1 cellular context compared by ENCODE assay signal in the genomic region with DNA sequence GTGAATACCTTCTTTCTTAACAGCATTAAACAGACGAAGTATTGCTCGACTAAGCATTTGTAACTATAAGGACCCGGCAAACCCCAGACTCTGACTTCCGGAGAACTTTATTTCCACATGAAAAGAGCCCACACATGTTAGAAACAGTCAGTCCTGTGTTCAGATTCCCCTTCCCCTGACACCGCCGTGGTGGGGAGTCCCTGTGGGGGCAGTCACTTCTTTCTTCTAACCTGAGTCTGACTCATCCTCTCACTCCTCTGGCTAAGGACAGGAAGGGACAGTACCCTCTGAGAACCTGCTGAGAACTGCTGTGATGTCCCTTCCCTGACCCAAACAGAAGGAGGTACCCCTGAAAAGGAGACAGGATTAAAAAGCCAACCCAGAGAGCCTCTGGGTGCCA.
TF ChIP-seq lines count a peak whose summit lies in the region.

No MANE protein-coding gene starts in this region.

TF ChIP-seq in GM23338, 12 proteins besides CTCF, POLR2A, EP300 and RAD21 (continued from another document):
- TF ChIP-seq, protein P1, sequence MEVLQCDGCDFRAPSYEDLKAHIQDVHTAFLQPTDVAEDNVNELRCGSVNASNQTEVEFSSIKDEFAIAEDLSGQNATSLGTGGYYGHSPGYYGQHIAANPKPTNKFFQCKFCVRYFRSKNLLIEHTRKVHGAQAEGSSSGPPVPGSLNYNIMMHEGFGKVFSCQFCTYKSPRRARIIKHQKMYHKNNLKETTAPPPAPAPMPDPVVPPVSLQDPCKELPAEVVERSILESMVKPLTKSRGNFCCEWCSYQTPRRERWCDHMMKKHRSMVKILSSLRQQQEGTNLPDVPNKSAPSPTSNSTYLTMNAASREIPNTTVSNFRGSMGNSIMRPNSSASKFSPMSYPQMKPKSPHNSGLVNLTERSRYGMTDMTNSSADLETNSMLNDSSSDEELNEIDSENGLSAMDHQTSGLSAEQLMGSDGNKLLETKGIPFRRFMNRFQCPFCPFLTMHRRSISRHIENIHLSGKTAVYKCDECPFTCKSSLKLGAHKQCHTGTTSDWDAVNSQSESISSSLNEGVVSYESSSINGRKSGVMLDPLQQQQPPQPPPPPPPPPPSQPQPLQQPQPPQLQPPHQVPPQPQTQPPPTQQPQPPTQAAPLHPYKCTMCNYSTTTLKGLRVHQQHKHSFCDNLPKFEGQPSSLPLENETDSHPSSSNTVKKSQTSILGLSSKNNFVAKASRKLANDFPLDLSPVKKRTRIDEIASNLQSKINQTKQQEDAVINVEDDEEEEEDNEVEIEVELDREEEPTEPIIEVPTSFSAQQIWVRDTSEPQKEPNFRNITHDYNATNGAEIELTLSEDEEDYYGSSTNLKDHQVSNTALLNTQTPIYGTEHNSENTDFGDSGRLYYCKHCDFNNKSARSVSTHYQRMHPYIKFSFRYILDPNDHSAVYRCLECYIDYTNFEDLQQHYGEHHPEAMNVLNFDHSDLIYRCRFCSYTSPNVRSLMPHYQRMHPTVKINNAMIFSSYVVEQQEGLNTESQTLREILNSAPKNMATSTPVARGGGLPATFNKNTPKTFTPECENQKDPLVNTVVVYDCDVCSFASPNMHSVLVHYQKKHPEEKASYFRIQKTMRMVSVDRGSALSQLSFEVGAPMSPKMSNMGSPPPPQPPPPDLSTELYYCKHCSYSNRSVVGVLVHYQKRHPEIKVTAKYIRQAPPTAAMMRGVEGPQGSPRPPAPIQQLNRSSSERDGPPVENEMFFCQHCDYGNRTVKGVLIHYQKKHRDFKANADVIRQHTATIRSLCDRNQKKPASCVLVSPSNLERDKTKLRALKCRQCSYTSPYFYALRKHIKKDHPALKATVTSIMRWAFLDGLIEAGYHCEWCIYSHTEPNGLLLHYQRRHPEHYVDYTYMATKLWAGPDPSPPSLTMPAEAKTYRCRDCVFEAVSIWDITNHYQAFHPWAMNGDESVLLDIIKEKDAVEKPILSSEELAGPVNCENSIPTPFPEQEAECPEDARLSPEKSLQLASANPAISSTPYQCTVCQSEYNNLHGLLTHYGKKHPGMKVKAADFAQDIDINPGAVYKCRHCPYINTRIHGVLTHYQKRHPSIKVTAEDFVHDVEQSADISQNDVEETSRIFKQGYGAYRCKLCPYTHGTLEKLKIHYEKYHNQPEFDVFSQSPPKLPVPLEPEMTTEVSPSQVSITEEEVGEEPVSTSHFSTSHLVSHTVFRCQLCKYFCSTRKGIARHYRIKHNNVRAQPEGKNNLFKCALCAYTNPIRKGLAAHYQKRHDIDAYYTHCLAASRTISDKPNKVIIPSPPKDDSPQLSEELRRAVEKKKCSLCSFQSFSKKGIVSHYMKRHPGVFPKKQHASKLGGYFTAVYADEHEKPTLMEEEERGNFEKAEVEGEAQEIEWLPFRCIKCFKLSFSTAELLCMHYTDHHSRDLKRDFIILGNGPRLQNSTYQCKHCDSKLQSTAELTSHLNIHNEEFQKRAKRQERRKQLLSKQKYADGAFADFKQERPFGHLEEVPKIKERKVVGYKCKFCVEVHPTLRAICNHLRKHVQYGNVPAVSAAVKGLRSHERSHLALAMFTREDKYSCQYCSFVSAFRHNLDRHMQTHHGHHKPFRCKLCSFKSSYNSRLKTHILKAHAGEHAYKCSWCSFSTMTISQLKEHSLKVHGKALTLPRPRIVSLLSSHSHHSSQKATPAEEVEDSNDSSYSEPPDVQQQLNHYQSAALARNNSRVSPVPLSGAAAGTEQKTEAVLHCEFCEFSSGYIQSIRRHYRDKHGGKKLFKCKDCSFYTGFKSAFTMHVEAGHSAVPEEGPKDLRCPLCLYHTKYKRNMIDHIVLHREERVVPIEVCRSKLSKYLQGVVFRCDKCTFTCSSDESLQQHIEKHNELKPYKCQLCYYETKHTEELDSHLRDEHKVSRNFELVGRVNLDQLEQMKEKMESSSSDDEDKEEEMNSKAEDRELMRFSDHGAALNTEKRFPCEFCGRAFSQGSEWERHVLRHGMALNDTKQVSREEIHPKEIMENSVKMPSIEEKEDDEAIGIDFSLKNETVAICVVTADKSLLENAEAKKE (CRISPR knock-in tag; IDR thresholded peaks at IDR 0.05) = no peak
- TF ChIP-seq POLR2AphosphoS5 (IDR thresholded peaks at IDR 0.05; ENCODE audit: low read depth) (no peak), CREB1 (CRISPR knock-in tag; IDR thresholded peaks at IDR 0.05; ENCODE audit: low read depth) (no peak), EZH2phosphoT487 (IDR thresholded peaks at IDR 0.05; ENCODE audit: unreplicated experiment) (no peak), JUNB (IDR thresholded peaks at IDR 0.05; ENCODE audit: unreplicated experiment) (no peak), STAT1 (IDR thresholded peaks at IDR 0.05; ENCODE audit: unreplicated experiment) (no peak)
- TF ChIP-seq, protein P2, sequence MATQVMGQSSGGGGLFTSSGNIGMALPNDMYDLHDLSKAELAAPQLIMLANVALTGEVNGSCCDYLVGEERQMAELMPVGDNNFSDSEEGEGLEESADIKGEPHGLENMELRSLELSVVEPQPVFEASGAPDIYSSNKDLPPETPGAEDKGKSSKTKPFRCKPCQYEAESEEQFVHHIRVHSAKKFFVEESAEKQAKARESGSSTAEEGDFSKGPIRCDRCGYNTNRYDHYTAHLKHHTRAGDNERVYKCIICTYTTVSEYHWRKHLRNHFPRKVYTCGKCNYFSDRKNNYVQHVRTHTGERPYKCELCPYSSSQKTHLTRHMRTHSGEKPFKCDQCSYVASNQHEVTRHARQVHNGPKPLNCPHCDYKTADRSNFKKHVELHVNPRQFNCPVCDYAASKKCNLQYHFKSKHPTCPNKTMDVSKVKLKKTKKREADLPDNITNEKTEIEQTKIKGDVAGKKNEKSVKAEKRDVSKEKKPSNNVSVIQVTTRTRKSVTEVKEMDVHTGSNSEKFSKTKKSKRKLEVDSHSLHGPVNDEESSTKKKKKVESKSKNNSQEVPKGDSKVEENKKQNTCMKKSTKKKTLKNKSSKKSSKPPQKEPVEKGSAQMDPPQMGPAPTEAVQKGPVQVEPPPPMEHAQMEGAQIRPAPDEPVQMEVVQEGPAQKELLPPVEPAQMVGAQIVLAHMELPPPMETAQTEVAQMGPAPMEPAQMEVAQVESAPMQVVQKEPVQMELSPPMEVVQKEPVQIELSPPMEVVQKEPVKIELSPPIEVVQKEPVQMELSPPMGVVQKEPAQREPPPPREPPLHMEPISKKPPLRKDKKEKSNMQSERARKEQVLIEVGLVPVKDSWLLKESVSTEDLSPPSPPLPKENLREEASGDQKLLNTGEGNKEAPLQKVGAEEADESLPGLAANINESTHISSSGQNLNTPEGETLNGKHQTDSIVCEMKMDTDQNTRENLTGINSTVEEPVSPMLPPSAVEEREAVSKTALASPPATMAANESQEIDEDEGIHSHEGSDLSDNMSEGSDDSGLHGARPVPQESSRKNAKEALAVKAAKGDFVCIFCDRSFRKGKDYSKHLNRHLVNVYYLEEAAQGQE (IDR thresholded peaks at IDR 0.05; ENCODE audit: unreplicated experiment) = no peak
